Comparison of ENCODE assay signal across 12 cellular contexts in genomic region chr1:204081156-204081790, GRCh38. TPM values are rescaled to one million over a fixed set of nuclear protein-coding genes. Genes with fewer than 3 reads are reported as not detected.
DNase-seq lines count a peak whose midpoint lies in the region; ATAC-seq and TF ChIP-seq lines count a peak whose summit lies in the region.
"Had no signal": no experiment of that assay in that cellular context is flagged by ENCODE, and none has a peak within 500 bp of the region (broad histone marks: within the 10 kb centered on the region; RNA-seq: fewer than 3 reads in every experiment).

No MANE protein-coding gene starts in this region.

- H3K4me3 ChIP-seq in GM23338 (peak overlapping the region; percentile 97), sigmoid colon (no peak overlapping the region)
- H3K4me3 ChIP-seq: mucosa of descending colon, skin epidermis had no signal

- DNase-seq in GM23338 (ENCODE audit: low spot score): no peak
- peak; percentile 67 for DNase-seq in iris pigment epithelial cell (ENCODE audit: low read depth)
- peak; percentile 64 for DNase-seq in sigmoid colon
- DNase-seq in NCI-H1694 treated with DMSO at 0.1 percent for 48 hours (lab: John Stamatoyannopoulos, UW): no peak
- DNase-seq in iPS-NIHi7 (ENCODE audit: extremely low spot score): no peak
- DNase-seq in NCI-H187 treated with DMSO at 0.1 percent for 48 hours (lab: John Stamatoyannopoulos, UW): no peak
- DNase-seq: activated CD4-positive, alpha-beta T cell treated with anti-CD3 and anti-CD28 coated beads for 36 hours; activated T-cell treated with anti-CD3 and anti-CD28 coated beads, Interleukin-2, amount 50 U/mL, for 72 hours had no signal

- peak overlapping the region; percentile 99 for H3K27ac Mint-ChIP-seq in GM23338
- H3K27ac Mint-ChIP-seq: activated CD4-positive, alpha-beta T cell treated with anti-CD3 and anti-CD28 coated beads for 36 hours; activated T-cell treated with anti-CD3 and anti-CD28 coated beads, Interleukin-2, amount 50 U/mL, for 72 hours had no signal

- H3K79me2 ChIP-seq in GM23338 (replicated peaks; ENCODE audit: insufficient read depth): peaks cover 84% of the 10 kb centered on the region

- intact Hi-C loops in sigmoid colon (cut with DNase I): loop anchor here (10.0 kb wide), 1 partner anchor 286 kb away; the partner anchor contains the start of genes ZBED6 and ZC3H11A

- H2AFZ ChIP-seq in GM23338: no peak overlapping the region

- H3K9me2 ChIP-seq in GM23338 (ENCODE audit: insufficient read depth): no peaks in the 10 kb centered on the region

- H3K27ac ChIP-seq in GM23338 (ENCODE audit: low read depth) (peak overlapping the region; percentile 95), adipose tissue (ENCODE audit: low read depth, low read length) (peak overlapping the region; percentile 6), sigmoid colon (peak overlapping the region; percentile 57 to 98 (median 96))

- peaks cover 40% of the 10 kb centered on the region for H3F3A ChIP-seq in GM23338 (replicated peaks; ENCODE audit: low read depth)

- peaks cover 3% of the 10 kb centered on the region; the same call in 2 of the 3 replicates for H3K9me3 Mint-ChIP-seq in GM23338
- H3K9me3 Mint-ChIP-seq: activated T-cell treated with anti-CD3 and anti-CD28 coated beads, Interleukin-2, amount 50 U/mL, for 72 hours had no signal

- peaks cover 20% of the 10 kb centered on the region for H4K20me1 ChIP-seq in GM23338 (replicated peaks; ENCODE audit: insufficient read depth)

- TF ChIP-seq POLR2A in sigmoid colon (IDR thresholded peaks at IDR 0.05): no peak

- TF ChIP-seq EP300 in sigmoid colon (IDR thresholded peaks at IDR 0.05): no peak

- peak; percentile 0; the same call in 2 of the 3 replicates for ATAC-seq in GM23338
- no peak for ATAC-seq in GM21367 (IDR thresholded peaks at IDR 0.05; ENCODE audit: unreplicated experiment)
- ATAC-seq: activated CD4-positive, alpha-beta T cell treated with anti-CD3 and anti-CD28 coated beads for 36 hours; activated T-cell treated with anti-CD3 and anti-CD28 coated beads, Interleukin-2, amount 50 U/mL, for 72 hours had no signal

- H3K36me3 ChIP-seq in GM23338 (ENCODE audit: insufficient read depth) (no peaks in the 10 kb centered on the region), sigmoid colon (no peaks in the 10 kb centered on the region)

- WGBS in adipose tissue, 3 donors: 32 to 34% (median 34%) methylated on average over 13 of the region's 13 CpGs
- WGBS in sigmoid colon, 2 donors: 57 to 62% methylated on average over 13 of the region's 13 CpGs

- H3K4me1 Mint-ChIP-seq in GM23338: peaks cover 86% of the 10 kb centered on the region
- H3K4me1 Mint-ChIP-seq: activated CD4-positive, alpha-beta T cell treated with anti-CD3 and anti-CD28 coated beads for 36 hours had no signal

- TF ChIP-seq CTCF in GM23338 (conservative IDR thresholded peaks at IDR 0.05; ENCODE audit: low read depth in 2 of 2): no peak
- no peak for TF ChIP-seq CTCF in sigmoid colon (IDR thresholded peaks at IDR 0.05)

- H3K4me3 Mint-ChIP-seq in GM23338: peak overlapping the region; percentile 69
- H3K4me3 Mint-ChIP-seq: activated CD4-positive, alpha-beta T cell treated with anti-CD3 and anti-CD28 coated beads for 36 hours; activated T-cell treated with anti-CD3 and anti-CD28 coated beads, Interleukin-2, amount 50 U/mL, for 72 hours had no signal

- H3K9me3 ChIP-seq in sigmoid colon: no peaks in the 10 kb centered on the region
- H3K9me3 ChIP-seq: mucosa of descending colon had no signal

- peaks cover 79% of the 10 kb centered on the region for H3K4me1 ChIP-seq in GM23338 (ENCODE audit: insufficient read depth)
- peaks cover 0 to 95% (median 87%) of the 10 kb centered on the region in 4 donors for H3K4me1 ChIP-seq in sigmoid colon

- H3K27me3 Mint-ChIP-seq in GM23338 (ENCODE audit: insufficient read depth, low read depth, poor library complexity): peaks cover 32% of the 10 kb centered on the region

- H3K4me2 ChIP-seq in GM23338: peak overlapping the region; percentile 74

- H3K27me3 ChIP-seq in GM23338 (ENCODE audit: insufficient read depth): no peaks in the 10 kb centered on the region
- H3K27me3 ChIP-seq in sigmoid colon: no peaks in the 10 kb centered on the region

- peaks cover 20% of the 10 kb centered on the region for H3K36me3 Mint-ChIP-seq in GM23338 (ENCODE audit: low read depth)

TF ChIP-seq in GM23338, 12 proteins besides CTCF, POLR2A, EP300 and RAD21 (continues in another document):
- no peak for TF ChIP-seq CREB1 (CRISPR knock-in tag; IDR thresholded peaks at IDR 0.05; ENCODE audit: low read depth)
- TF ChIP-seq ZNF462 (CRISPR knock-in tag; IDR thresholded peaks at IDR 0.05): no peak
- no peak for TF ChIP-seq STAT1 (IDR thresholded peaks at IDR 0.05; ENCODE audit: unreplicated experiment)
- TF ChIP-seq EZH2phosphoT487 (IDR thresholded peaks at IDR 0.05; ENCODE audit: unreplicated experiment): no peak
- no peak for TF ChIP-seq ZNF114 (CRISPR knock-in tag; IDR thresholded peaks at IDR 0.05)
- TF ChIP-seq NANOG (IDR thresholded peaks at IDR 0.05; ENCODE audit: borderline replicate concordance): no peak
- no peak for TF ChIP-seq POLR2AphosphoS5 (IDR thresholded peaks at IDR 0.05; ENCODE audit: low read depth)
- no peak for TF ChIP-seq JUNB (IDR thresholded peaks at IDR 0.05; ENCODE audit: unreplicated experiment)
- no peak for TF ChIP-seq EZH2 (IDR thresholded peaks at IDR 0.05; ENCODE audit: low read depth, unreplicated experiment)

RNA-seq across cellular contexts. Expression of gene SOX13, which starts 8.4 kb away (rescaled TPM):
- 105 and 123 TPM in 2 replicates for total RNA-seq in GM23338 (2014; rRNA removed; shearing (Covaris generic))
- polyA plus RNA-seq in GM23338 (2016; fragmentation: Nextera tagmentation; extraction: Ambion mirVana) (28.6 and 32.3 TPM in 2 replicates), adipose tissue (10 to 100 TPM; 11.2 to 32.3 (median 18.6) TPM), sigmoid colon (10 to 100 TPM in 1 of 3 donors, 1 to 10 TPM in 2; 9.6 to 15.5 (median 9.7) TPM)
- total RNA-seq in sigmoid colon: 10 to 100 TPM; 28.5 to 58.4 (median 30.0) TPM

Comparison
In these comparisons a context has a peak if more than half of its experiments do, and no peak if none do; other contexts are left out.
1. DNase-seq: peak in iris pigment epithelial cell (single experiment) and sigmoid colon (single experiment); none in GM23338 (single experiment), NCI-H1694 treated with DMSO at 0.1 percent for 48 hours (single experiment), iPS-NIHi7 (single experiment) and NCI-H187 treated with DMSO at 0.1 percent for 48 hours (single experiment).
2. H3K27ac ChIP-seq: peak in every context shown above with its lines; median percentile 96 in sigmoid colon; 95 in GM23338; 6 in adipose tissue.